16 cellular contexts compared by ENCODE assay signal in the genomic region with DNA sequence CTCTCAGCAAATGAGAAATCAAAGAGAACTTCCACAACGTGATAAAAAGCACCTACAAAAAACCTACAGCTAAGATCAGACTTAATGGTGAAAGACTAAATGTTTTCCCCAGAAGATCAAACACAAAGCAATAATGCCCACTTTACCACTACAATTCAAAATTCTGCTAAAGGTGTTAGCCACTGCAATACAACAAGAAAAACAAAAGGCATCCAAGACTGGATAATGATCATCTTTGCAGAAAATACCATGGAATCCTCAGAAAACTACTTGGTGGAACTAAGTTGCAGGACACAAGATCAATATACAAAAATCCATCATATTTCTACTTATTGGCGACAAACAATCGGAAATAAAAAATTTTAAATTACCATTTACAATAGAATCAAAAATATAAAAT. TPM values are rescaled to one million over a fixed set of nuclear protein-coding genes. Genes with fewer than 3 reads are reported as not detected.
"Had no signal": no experiment of that assay in that cellular context is flagged by ENCODE, and none has a peak within 500 bp of the region (broad histone marks: within the 10 kb centered on the region; RNA-seq: fewer than 3 reads in every experiment).

No MANE protein-coding gene starts in this region.

- H3K4me3 ChIP-seq: adrenal gland, hepatocyte, smooth muscle cell, tibial artery, vagina had no signal

- H3K27me3 ChIP-seq: adrenal gland, hepatocyte, neutrophil, tibial artery, vagina had no signal

- H3K4me3 Mint-ChIP-seq: activated CD4-positive, alpha-beta memory T cell treated with anti-CD3 and anti-CD28 coated beads for 36 hours had no signal

- H3K27ac Mint-ChIP-seq: activated CD4-positive, alpha-beta memory T cell treated with anti-CD3 and anti-CD28 coated beads for 36 hours had no signal

- ATAC-seq: right cardiac atrium had no signal

- H2AFZ ChIP-seq: hepatocyte had no signal

- H3K27ac ChIP-seq: adrenal gland, hepatocyte, neutrophil, tibial artery, vagina had no signal

- H3K9me3 ChIP-seq: neutrophil, vagina had no signal

- DNase-seq: activated CD4-positive, alpha-beta memory T cell treated with anti-CD3 and anti-CD28 coated beads for 36 hours; activated CD4-positive, CD25-positive, alpha-beta regulatory T cell treated with anti-CD3 and anti-CD28 coated beads, Interleukin-2, amount 50 U/mL, for 72 hours; activated CD8-positive, alpha-beta memory T cell treated with anti-CD3 and anti-CD28 coated beads, Interleukin-2, amount 50 U/mL, for 48 hours; activated effector memory CD4-positive, alpha-beta T cell treated with anti-CD3 and anti-CD28 coated beads, Interleukin-2, amount 50 U/mL, for 16 hours; adrenal gland; central memory CD4-positive, alpha-beta T cell; effector memory CD4-positive, alpha-beta T cell; kidney glomerular epithelial cell; posterior cingulate gyrus; right cardiac atrium; tibial artery had no signal

- H3K27me3 Mint-ChIP-seq: activated CD4-positive, alpha-beta memory T cell treated with anti-CD3 and anti-CD28 coated beads for 36 hours had no signal

- H3K4me2 ChIP-seq: hepatocyte, smooth muscle cell had no signal

RNA-seq across cellular contexts. Expression of gene IFI27, which starts 36.0 kb away (rescaled TPM):
- total RNA-seq: epithelial cell of proximal tubule had no signal
